In genomic region chr4:164779811-164780216, GRCh38 we compare ENCODE assay signal across 9 cellular contexts. TPM values are rescaled to one million over a fixed set of nuclear protein-coding genes. Genes with fewer than 3 reads are reported as not detected.
A peak's percentile ranks its signal among the peaks of the same experiment; 100 is the strongest.
DNase-seq lines count a peak whose midpoint lies in the region; ATAC-seq and TF ChIP-seq lines count a peak whose summit lies in the region.
"Had no signal": no experiment of that assay in that cellular context is flagged by ENCODE, and none has a peak within 500 bp of the region (broad histone marks: within the 10 kb centered on the region; RNA-seq: fewer than 3 reads in every experiment).

No MANE protein-coding gene starts in this region.

- intact Hi-C loops in heart right ventricle (cut with DNase I): loop anchor here in 7 of 10 donors (5.0 to 10.0 kb wide), 3 partner anchors 312 to 317 kb away; no protein-coding TSS in a partner anchor
- intact Hi-C loops in cardiac septum (cut with DNase I): loop anchor here (10.0 kb wide), 1 partner anchor 315 kb away; no protein-coding TSS in a partner anchor

- H3K36me3 ChIP-seq in heart right ventricle: no peaks in the 10 kb centered on the region

- H3K27ac Mint-ChIP-seq in stimulated activated naive B cell treated with anti-CD40 and anti-IgM and Interleukin-4, amounts not matched to agents 10 μg/mL and 1 μg/mL and 100 μg/mL, for 72 hours: no peak overlapping the region
- H3K27ac Mint-ChIP-seq: immature natural killer cell had no signal

- WGBS in heart right ventricle, 2 donors: 49 to 54% methylated on average over 7 of the region's 7 CpGs

- H3K36me3 Mint-ChIP-seq in stimulated activated naive B cell treated with anti-CD40 and anti-IgM and Interleukin-4, amounts not matched to agents 10 μg/mL and 1 μg/mL and 100 μg/mL, for 72 hours: no peaks in the 10 kb centered on the region
- H3K36me3 Mint-ChIP-seq: immature natural killer cell had no signal

- H3K27ac ChIP-seq in heart right ventricle: no peak overlapping the region
- peak overlapping the region; percentile 15; the same call in 1 of the 2 replicates for H3K27ac ChIP-seq in VCaP

- H3K9me3 ChIP-seq in heart right ventricle: no peaks in the 10 kb centered on the region

- no peaks in the 10 kb centered on the region for H3K9me3 Mint-ChIP-seq in stimulated activated naive B cell treated with anti-CD40 and anti-IgM and Interleukin-4, amounts not matched to agents 10 μg/mL and 1 μg/mL and 100 μg/mL, for 72 hours
- H3K9me3 Mint-ChIP-seq: immature natural killer cell had no signal

- H3K4me3 ChIP-seq in heart right ventricle: no peak overlapping the region

- no peaks in the 10 kb centered on the region for H3K4me1 Mint-ChIP-seq in stimulated activated naive B cell treated with anti-CD40 and anti-IgM and Interleukin-4, amounts not matched to agents 10 μg/mL and 1 μg/mL and 100 μg/mL, for 72 hours
- H3K4me1 Mint-ChIP-seq: immature natural killer cell had no signal

- H3K4me1 ChIP-seq in heart right ventricle: no peaks in the 10 kb centered on the region

- no peaks in the 10 kb centered on the region for H3K27me3 ChIP-seq in heart right ventricle

- peak; percentile 14 to 76 (median 57) for TF ChIP-seq CTCF in heart right ventricle (IDR thresholded peaks at IDR 0.05)
- TF ChIP-seq CTCF in VCaP (conservative IDR thresholded peaks at IDR 0.05): peak; percentile 98

- no peaks in the 10 kb centered on the region for H3K27me3 Mint-ChIP-seq in stimulated activated naive B cell treated with anti-CD40 and anti-IgM and Interleukin-4, amounts not matched to agents 10 μg/mL and 1 μg/mL and 100 μg/mL, for 72 hours

- DNase-seq in heart right ventricle (no peak), cardiac septum (ENCODE audit: low spot score) (no peak), LHCN-M2 (ENCODE audit: low read depth) (peak; percentile 54), hepatic stellate cell (ENCODE audit: low spot score) (peak; percentile 4), UCSD-AML1 (lab: John Stamatoyannopoulos, UW; ENCODE audit: unreplicated experiment) (no peak)
- DNase-seq in stimulated activated naive B cell treated with anti-CD40 and anti-IgM and Interleukin-4, amounts not matched to agents 10 μg/mL and 1 μg/mL and 100 μg/mL, for 72 hours: peak; percentile 4

- no peak overlapping the region for H3K4me3 Mint-ChIP-seq in stimulated activated naive B cell treated with anti-CD40 and anti-IgM and Interleukin-4, amounts not matched to agents 10 μg/mL and 1 μg/mL and 100 μg/mL, for 72 hours
- H3K4me3 Mint-ChIP-seq: immature natural killer cell had no signal

- ATAC-seq in heart right ventricle (no peak), GM21423 (IDR thresholded peaks at IDR 0.05; ENCODE audit: unreplicated experiment) (peak; percentile 59)
- ATAC-seq in stimulated activated naive B cell treated with anti-CD40 and anti-IgM and Interleukin-4, amounts not matched to agents 10 μg/mL and 1 μg/mL and 100 μg/mL, for 72 hours (replicated peaks): no peak

RNA-seq across cellular contexts. Expression of gene SMIM31, which starts 25.9 kb away (rescaled TPM):
- total RNA-seq in heart right ventricle: not detected
- polyA plus RNA-seq in heart right ventricle: not detected
- total RNA-seq in cardiac septum: not detected
- total RNA-seq in LHCN-M2 (2014; rRNA removed): not detected in 2 replicates
- polyA plus RNA-seq in LHCN-M2 (2012): not detected
- polyA plus RNA-seq: immature natural killer cell had no signal

Comparison
In these comparisons a context has a peak if more than half of its experiments do, and no peak if none do; other contexts are left out.
1. DNase-seq: peak in LHCN-M2 (single experiment), hepatic stellate cell (single experiment) and stimulated activated naive B cell treated with anti-CD40 and anti-IgM and Interleukin-4, amounts not matched to agents 10 μg/mL and 1 μg/mL and 100 μg/mL, for 72 hours (single experiment); none in heart right ventricle (0 of 2), cardiac septum (single experiment) and UCSD-AML1 (single experiment).